8 cellular contexts compared by ENCODE assay signal in genomic region chr20:49914310-49915117, GRCh38. TPM values are rescaled to one million over a fixed set of nuclear protein-coding genes. Genes with fewer than 3 reads are reported as not detected.
A peak's percentile ranks its signal among the peaks of the same experiment; 100 is the strongest.
DNase-seq lines count a peak whose midpoint lies in the region; ATAC-seq and TF ChIP-seq lines count a peak whose summit lies in the region.

No MANE protein-coding gene starts in this region.

- peaks cover 21% of the 10 kb centered on the region for H3K4me1 ChIP-seq in adipocyte (ENCODE audit: control insufficient read depth, insufficient read depth, low read length)

- ATAC-seq in HG03432 (IDR thresholded peaks at IDR 0.05; ENCODE audit: unreplicated experiment), result peak; percentile 7
- peak; percentile 0 to 5 for ATAC-seq in stimulated activated naive B cell treated with anti-CD40 and anti-IgM and Interleukin-4, amounts not matched to agents 10 μg/mL and 1 μg/mL and 100 μg/mL, for 72 hours (replicated peaks)
- ATAC-seq in GM19452 (IDR thresholded peaks at IDR 0.05; ENCODE audit: unreplicated experiment), result no peak

- no peak for TF ChIP-seq CTCF in GM12864 (IDR thresholded peaks at IDR 0.05; ENCODE audit: low read depth, low read length, missing control alignments)

- peaks cover 40% of the 10 kb centered on the region in 2 donors for H3K4me1 Mint-ChIP-seq in immature natural killer cell
- H3K4me1 Mint-ChIP-seq in stimulated activated naive B cell treated with anti-CD40 and anti-IgM and Interleukin-4, amounts not matched to agents 10 μg/mL and 1 μg/mL and 100 μg/mL, for 72 hours, result peaks cover 14 to 37% of the 10 kb centered on the region in 2 donors

- H3K9me3 ChIP-seq in adipocyte (ENCODE audit: control insufficient read depth, low read length), result no peaks in the 10 kb centered on the region

- H3K27me3 Mint-ChIP-seq in immature natural killer cell (ENCODE audit: low read depth in 3 of 3), result peaks cover 7 to 14% (median 13%) of the 10 kb centered on the region in 3 donors
- H3K27me3 Mint-ChIP-seq in stimulated activated naive B cell treated with anti-CD40 and anti-IgM and Interleukin-4, amounts not matched to agents 10 μg/mL and 1 μg/mL and 100 μg/mL, for 72 hours, result no peaks in the 10 kb centered on the region

- peak overlapping the region; percentile 99 to 100 (median 100) for H3K4me3 Mint-ChIP-seq in immature natural killer cell
- peak overlapping the region; percentile 96 to 98 for H3K4me3 Mint-ChIP-seq in stimulated activated naive B cell treated with anti-CD40 and anti-IgM and Interleukin-4, amounts not matched to agents 10 μg/mL and 1 μg/mL and 100 μg/mL, for 72 hours

- H3K36me3 ChIP-seq in adipocyte (ENCODE audit: control insufficient read depth, insufficient read depth, low read length, severe bottlenecking), result no peaks in the 10 kb centered on the region

- peaks cover 0 to 2% (median 0%) of the 10 kb centered on the region in 3 donors for H3K36me3 Mint-ChIP-seq in immature natural killer cell
- H3K36me3 Mint-ChIP-seq in stimulated activated naive B cell treated with anti-CD40 and anti-IgM and Interleukin-4, amounts not matched to agents 10 μg/mL and 1 μg/mL and 100 μg/mL, for 72 hours, result peaks cover 2 to 9% of the 10 kb centered on the region in 2 donors

- no peaks in the 10 kb centered on the region for H3K9me3 Mint-ChIP-seq in immature natural killer cell
- no peaks in the 10 kb centered on the region for H3K9me3 Mint-ChIP-seq in stimulated activated naive B cell treated with anti-CD40 and anti-IgM and Interleukin-4, amounts not matched to agents 10 μg/mL and 1 μg/mL and 100 μg/mL, for 72 hours

- no peak for DNase-seq in GM12864 (ENCODE audit: low read depth)
- DNase-seq in adipocyte (ENCODE audit: low read depth), result peak; percentile 56
- DNase-seq in immature natural killer cell, result no peak
- DNase-seq in stimulated activated naive B cell treated with anti-CD40 and anti-IgM and Interleukin-4, amounts not matched to agents 10 μg/mL and 1 μg/mL and 100 μg/mL, for 72 hours, result no peak
- DNase-seq in kidney glomerular epithelial cell (lab: John Stamatoyannopoulos, UW), result no peak
- no peak for DNase-seq in NCI-H2029 (lab: John Stamatoyannopoulos, UW)

- H3K9ac ChIP-seq in adipocyte (ENCODE audit: low read length), result peak overlapping the region; percentile 100

- peak overlapping the region; percentile 89 to 100 (median 100) for H3K27ac Mint-ChIP-seq in immature natural killer cell
- H3K27ac Mint-ChIP-seq in stimulated activated naive B cell treated with anti-CD40 and anti-IgM and Interleukin-4, amounts not matched to agents 10 μg/mL and 1 μg/mL and 100 μg/mL, for 72 hours, result peak overlapping the region; percentile 100

- H3K4me3 ChIP-seq in GM12864 (ENCODE audit: low read depth, low read length), result peak overlapping the region; percentile 95
- H3K4me3 ChIP-seq in adipocyte (ENCODE audit: low read length), result peak overlapping the region; percentile 96

- no peaks in the 10 kb centered on the region for H3K27me3 ChIP-seq in adipocyte (replicated peaks; ENCODE audit: control insufficient read depth, insufficient read depth, low read length)

RNA-seq across cellular contexts. Expression of gene SPATA2, which starts 0.8 kb away (rescaled TPM):
- 1 to 10 TPM; 1.2 to 5.3 (median 2.2) TPM for polyA plus RNA-seq in immature natural killer cell

RNA-seq across cellular contexts. Expression of gene RNF114, which starts 21.7 kb away (rescaled TPM):
- polyA plus RNA-seq in immature natural killer cell, result 100 to 1,000 TPM in 1 of 3 donors, 10 to 100 TPM in 2; 87.1 to 104 (median 97.6) TPM
